17 cellular contexts compared by ENCODE assay signal in genomic region chr5:35745193-35745592, GRCh38.
"Had no signal": no experiment of that assay in that cellular context is flagged by ENCODE, and none has a peak within 500 bp of the region (broad histone marks: within the 10 kb centered on the region; RNA-seq: fewer than 3 reads in every experiment).

No MANE protein-coding gene starts in this region.

- H3K36me3 Mint-ChIP-seq: stimulated activated effector memory CD8-positive, alpha-beta T cell treated with anti-CD3 and anti-CD28 coated beads, Interleukin-12 subunit alpha, Interleukin-12 subunit beta, amount 100 ng/mL, for 72 hours had no signal

- H3K27me3 ChIP-seq: esophagus muscularis mucosa, pancreas, tibial nerve, vagina had no signal

- H3K36me3 ChIP-seq: esophagus muscularis mucosa, lower lobe of right lung, pancreas, tibial nerve, vagina had no signal

- H3K4me3 ChIP-seq: esophagus muscularis mucosa, lower lobe of right lung, pancreas, tibial nerve, vagina had no signal

- H3K4me1 ChIP-seq: esophagus muscularis mucosa, lower lobe of right lung, pancreas, tibial nerve, vagina had no signal

- H3K27me3 Mint-ChIP-seq: T-helper 17 cell had no signal

- H3K4me3 Mint-ChIP-seq: activated naive CD4-positive, alpha-beta T cell treated with anti-CD3 and anti-CD28 coated beads for 36 hours; activated T-helper 1 cell treated with anti-CD3 and anti-CD28 coated beads, Interleukin-12 subunit alpha, Interleukin-12 subunit beta, Interleukin-2, Interleukin-4 antibody, amounts not matched to agents 30 ng/mL and 10 ng/mL and 1 ng/mL, durations not matched to agents 14 hours and 24 hours and 36 hours; stimulated activated effector memory CD8-positive, alpha-beta T cell treated with anti-CD3 and anti-CD28 coated beads, Interleukin-12 subunit alpha, Interleukin-12 subunit beta, amount 100 ng/mL, for 72 hours; T-helper 17 cell had no signal

- H3K27ac Mint-ChIP-seq: activated naive CD4-positive, alpha-beta T cell treated with anti-CD3 and anti-CD28 coated beads for 36 hours; activated T-helper 1 cell treated with anti-CD3 and anti-CD28 coated beads, Interleukin-12 subunit alpha, Interleukin-12 subunit beta, Interleukin-2, Interleukin-4 antibody, amounts not matched to agents 30 ng/mL and 10 ng/mL and 1 ng/mL, durations not matched to agents 14 hours and 24 hours and 36 hours; stimulated activated effector memory CD8-positive, alpha-beta T cell treated with anti-CD3 and anti-CD28 coated beads, Interleukin-12 subunit alpha, Interleukin-12 subunit beta, amount 100 ng/mL, for 72 hours had no signal

- ATAC-seq: activated CD4-positive, CD25-positive, alpha-beta regulatory T cell treated with anti-CD3 and anti-CD28 coated beads, Interleukin-2, amount 50 U/mL, for 24 hours; left colon; lower lobe of right lung; pancreas; stimulated activated effector memory CD8-positive, alpha-beta T cell treated with anti-CD3 and anti-CD28 coated beads, Interleukin-12 subunit alpha, Interleukin-12 subunit beta, amount 100 ng/mL, for 72 hours; T-helper 17 cell had no signal

- H3K27ac ChIP-seq: esophagus muscularis mucosa, lower lobe of right lung, pancreas, tibial nerve, vagina had no signal

- H3K9me3 ChIP-seq: lower lobe of right lung, pancreas, vagina had no signal

- DNase-seq: activated CD4-positive, alpha-beta T cell treated with anti-CD3 and anti-CD28 coated beads, Interleukin-2, amount 50 U/mL, for 4 hours; activated naive CD4-positive, alpha-beta T cell treated with anti-CD3 and anti-CD28 coated beads for 36 hours; amniotic stem cell; caudate nucleus; left colon; lower lobe of right lung; midbrain; pancreas; stimulated activated CD4-positive, alpha-beta T cell treated with anti-CD3 and anti-CD28 coated beads, Interleukin-12 subunit alpha, Interleukin-12 subunit beta, amount 100 ng/mL, for 4 hours; stimulated activated CD4-positive, alpha-beta T cell treated with anti-CD3 and anti-CD28 coated beads, Interleukin-2, amount 100 ng/mL, for 24 hours; T-helper 17 cell had no signal
